Comparison of ENCODE assay signal across 1 cellular context in genomic region chr15:70083423-70083822, GRCh38.
TF ChIP-seq lines count a peak whose summit lies in the region.

No MANE protein-coding gene starts in this region.

TF ChIP-seq in H1, 55 proteins besides CTCF, POLR2A, EP300 and RAD21:
- no peak for TF ChIP-seq CHD7 (IDR thresholded peaks at IDR 0.05; ENCODE audit: insufficient replicate concordance, low read length)
- no peak for TF ChIP-seq CHD2 (IDR thresholded peaks at IDR 0.05; ENCODE audit: low read length)
- no peak for TF ChIP-seq EGR1 (IDR thresholded peaks at IDR 0.05; ENCODE audit: borderline replicate concordance, low read depth, low read length)
- no peak for TF ChIP-seq CHD1 (IDR thresholded peaks at IDR 0.05; ENCODE audit: low read depth, low read length)
- TF ChIP-seq E2F6 (IDR thresholded peaks at IDR 0.05) = no peak
- TF ChIP-seq SP2 (IDR thresholded peaks at IDR 0.05; ENCODE audit: low read length) = no peak
- no peak for TF ChIP-seq RBBP5 (IDR thresholded peaks at IDR 0.05; ENCODE audit: borderline replicate concordance, low read depth, low read length)
- no peak for TF ChIP-seq NANOG (IDR thresholded peaks at IDR 0.05; ENCODE audit: insufficient read depth, low read depth, low read length, poor library complexity, severe bottlenecking)
- TF ChIP-seq BACH1 (IDR thresholded peaks at IDR 0.05; ENCODE audit: low read length) = no peak
- TF ChIP-seq JUND (IDR thresholded peaks at IDR 0.05; ENCODE audit: low read length) = no peak
- TF ChIP-seq RNF2 (IDR thresholded peaks at IDR 0.05; ENCODE audit: borderline replicate concordance, low read depth, low read length, missing control alignments, poor library complexity, severe bottlenecking) = no peak
- no peak for TF ChIP-seq GTF2F1 (IDR thresholded peaks at IDR 0.05; ENCODE audit: borderline replicate concordance, low read depth, low read length)
- TF ChIP-seq SIX5 (IDR thresholded peaks at IDR 0.05; ENCODE audit: low read depth, low read length) = no peak
- no peak for TF ChIP-seq SUZ12 (IDR thresholded peaks at IDR 0.05; ENCODE audit: low read length)
